ENCODE assay signal across 8 cellular contexts in genomic region chr22:41543854-41544670, GRCh38. TPM values are rescaled to one million over a fixed set of nuclear protein-coding genes. Genes with fewer than 3 reads are reported as not detected.
DNase-seq lines count a peak whose midpoint lies in the region; ATAC-seq and TF ChIP-seq lines count a peak whose summit lies in the region.

TSS of gene POLR3H (minus strand) at chr22:41544470. CDS start at chr22:41544101, 369 bp downstream.

- H3K4me3 ChIP-seq in dorsolateral prefrontal cortex (peak within 1 kb of the TSS; percentile 57 to 95 (median 80)), right lobe of liver (peak within 1 kb of the TSS; percentile 72 to 88 (median 88))

- DNase-seq in CD4-positive, alpha-beta T cell = peak; percentile 91 to 97 (median 96)
- DNase-seq in NCI-H82 (lab: John Stamatoyannopoulos, UW) (peak; percentile 99), dorsolateral prefrontal cortex (peak; percentile 96 to 100 (median 99)), right lobe of liver (peak; percentile 99 to 100 (median 99))
- DNase-seq in activated CD4-positive, alpha-beta T cell treated with anti-CD3 and anti-CD28 coated beads, Interleukin-2, amount 50 U/mL, for 48 hours = peak; percentile 98 to 99
- DNase-seq in stimulated activated CD4-positive, alpha-beta T cell treated with anti-CD3 and anti-CD28 coated beads, Interleukin-4, amount 100 ng/mL, for 4 hours = peak; percentile 97 to 98

- TF ChIP-seq CTCF in CD4-positive, alpha-beta T cell (IDR thresholded peaks at IDR 0.05) = peak; percentile 51
- TF ChIP-seq CTCF in dorsolateral prefrontal cortex (IDR thresholded peaks at IDR 0.05 in 54 of 56, conservative IDR thresholded peaks at IDR 0.05 in 2 of 56; ENCODE audit: low read depth in 1 of 56, partially characterized antibody in 56 of 56) (peak in 55 of 56 donors; percentile 35 to 78 (median 65)), right lobe of liver (IDR thresholded peaks at IDR 0.05) (peak; percentile 49 to 90 (median 77))

- no peaks in the 10 kb centered on the region for H3K27me3 Mint-ChIP-seq in CD4-positive, alpha-beta T cell

- CTCF ChIA-PET in CD4-positive, alpha-beta T cell (lab: Charles Lee) = interaction anchor here (0.5 to 1.1 kb wide), 4 partner anchors 17 to 170 kb away, joined by 3 to 4 read pairs (median 4); no protein-coding TSS in a partner anchor

- H3K4me1 ChIP-seq in right lobe of liver = peaks cover 0 to 27% (median 12%) of the 10 kb centered on the region in 4 donors

- POLR2A ChIA-PET in CD4-positive, alpha-beta T cell (lab: Charles Lee) = interaction anchor here (0.6 to 1.7 kb wide), 10 partner anchors 20 to 1500 kb away, joined by 3 to 13 read pairs (median 6); partner anchors contain the start of genes ACO2, DESI1, PHF5A and PMM1

- H3K4me3 Mint-ChIP-seq in CD4-positive, alpha-beta T cell = peak within 1 kb of the TSS; percentile 98

- no peaks in the 10 kb centered on the region for H3K9me3 Mint-ChIP-seq in CD4-positive, alpha-beta T cell

- H3K27me3 ChIP-seq in CD4-positive, alpha-beta T cell (ENCODE audit: control insufficient read depth, insufficient read depth, low read length) = no peaks in the 10 kb centered on the region
- H3K27me3 ChIP-seq in dorsolateral prefrontal cortex = no peaks in the 10 kb centered on the region
- no peaks in the 10 kb centered on the region for H3K27me3 ChIP-seq in right lobe of liver

- H3K36me3 ChIP-seq in right lobe of liver = no peaks in the 10 kb centered on the region

- peak; percentile 59 for TF ChIP-seq POLR2A in right lobe of liver (IDR thresholded peaks at IDR 0.05)

- no peaks in the 10 kb centered on the region for H3K9me3 ChIP-seq in CD4-positive, alpha-beta T cell (ENCODE audit: control insufficient read depth, low read length)
- no peaks in the 10 kb centered on the region for H3K9me3 ChIP-seq in right lobe of liver

- peak; percentile 98 for ATAC-seq in CD4-positive, alpha-beta T cell (ENCODE audit: poor library complexity)
- peak; percentile 93 for ATAC-seq in GM19397 (IDR thresholded peaks at IDR 0.05; ENCODE audit: unreplicated experiment)
- ATAC-seq in HG03571 (IDR thresholded peaks at IDR 0.05; ENCODE audit: unreplicated experiment) = peak; percentile 83
- peak; percentile 94 to 98 (median 95) for ATAC-seq in right lobe of liver

- peaks cover 28% of the 10 kb centered on the region for H3K36me3 Mint-ChIP-seq in CD4-positive, alpha-beta T cell (ENCODE audit: low read depth)

- H3K4me1 Mint-ChIP-seq in CD4-positive, alpha-beta T cell (ENCODE audit: low read depth) = peaks cover 41% of the 10 kb centered on the region

- peak within 1 kb of the TSS; percentile 81 for H3K27ac ChIP-seq in CD4-positive, alpha-beta T cell (ENCODE audit: low read depth, low read length)
- peak within 1 kb of the TSS; percentile 54 to 98 (median 88) for H3K27ac ChIP-seq in dorsolateral prefrontal cortex
- peak within 1 kb of the TSS; percentile 67 to 80 (median 71) for H3K27ac ChIP-seq in right lobe of liver

- intact Hi-C loops in CD4-positive, alpha-beta T cell (cut with DNase I, micrococcal nuclease) = loop anchor here (1.0 to 10.0 kb wide), 6 partner anchors 45 to 259 kb away; partner anchors contain the start of genes DESI1 (in 2 of the 2), PMM1 (in 2 of the 2), XRCC6 (in 2 of the 2) and ACO2 (in 1 of the 2)
- intact Hi-C loops in dorsolateral prefrontal cortex (cut with DNase I) = loop anchor here (2.0 kb wide), 1 partner anchor 45 kb away; the partner anchor contains the start of gene PMM1 (in 2 of the 2)
- intact Hi-C loops in right lobe of liver (cut with DNase I) = loop anchor here (5.0 to 10.0 kb wide), 2 partner anchors 51 to 53 kb away; no protein-coding TSS in a partner anchor

- H3K27ac Mint-ChIP-seq in CD4-positive, alpha-beta T cell = peak within 1 kb of the TSS; percentile 85

- WGBS in right lobe of liver (ENCODE audit: insufficient coverage, low coverage, low lambda C conversion rate, missing lambda C conversion rate) = 0% methylated on average over 21 of the region's 80 CpGs

RNA-seq across cellular contexts. Expression of gene POLR3H, which starts in this region (rescaled TPM):
- 10 to 100 TPM; 13.4 to 17.3 TPM for total RNA-seq in CD4-positive, alpha-beta T cell
- total RNA-seq in dorsolateral prefrontal cortex (10 to 100 TPM; 47.5 to 93.1 (median 62.0) TPM), right lobe of liver (10 to 100 TPM in 5 of 6 experiments, 1 to 10 TPM in 1; 9.5 to 23.0 (median 18.0) TPM)

Comparison
In these comparisons a context has a peak if more than half of its experiments do, and no peak if none do; other contexts are left out.
1. Peak in every context shown above with its lines: DNase-seq, ATAC-seq, H3K4me3 ChIP-seq and H3K27ac ChIP-seq.